8 cellular contexts compared by ENCODE assay signal in genomic region chr10:100913470-100913865, GRCh38. TPM values are rescaled to one million over a fixed set of nuclear protein-coding genes. Genes with fewer than 3 reads are reported as not detected.
DNase-seq lines count a peak whose midpoint lies in the region; TF ChIP-seq lines count a peak whose summit lies in the region.

No MANE protein-coding gene starts in this region.

- no peak for TF ChIP-seq POLR2A in esophagus muscularis mucosa (IDR thresholded peaks at IDR 0.05; ENCODE audit: low read depth)
- no peak for TF ChIP-seq POLR2A in prostate gland (IDR thresholded peaks at IDR 0.05)

- TF ChIP-seq CTCF in esophagus muscularis mucosa (IDR thresholded peaks at IDR 0.05) (no peak), prostate gland (IDR thresholded peaks at IDR 0.05) (no peak)

- 7% methylated on average over 10 of the region's 10 CpGs for WGBS in esophagus muscularis mucosa
- 5% methylated on average over 10 of the region's 10 CpGs for WGBS in prostate gland

- H3K27ac ChIP-seq in SJCRH30 (peak overlapping the region; percentile 99), esophagus muscularis mucosa (replicated peaks in 1 of 4) (peak overlapping the region; percentile 92 to 97 (median 96)), prostate gland (peak overlapping the region; percentile 90 to 93)

- peak; percentile 37 for DNase-seq in GF-D8 (lab: John Stamatoyannopoulos, UW)
- DNase-seq in SJCRH30, result no peak
- DNase-seq in esophagus muscularis mucosa (ENCODE audit: extremely low spot score), result no peak
- DNase-seq in prostate gland (ENCODE audit: low spot score), result no peak
- no peak for DNase-seq in DMS114 treated with DMSO at 0.1 percent for 48 hours (lab: John Stamatoyannopoulos, UW; ENCODE audit: unreplicated experiment)
- no peak for DNase-seq in SKM-1 treated with dmso at 0.1 percent for 144 hours (lab: John Stamatoyannopoulos, UW; ENCODE audit: unreplicated experiment)
- no peak for DNase-seq in HK-2 (ENCODE audit: unreplicated experiment)
- no peak for DNase-seq in foreskin melanocyte

- H3K9me3 ChIP-seq in SJCRH30 (replicated peaks) (no peaks in the 10 kb centered on the region), esophagus muscularis mucosa (no peaks in the 10 kb centered on the region), prostate gland (no peaks in the 10 kb centered on the region)

- peaks cover 55% of the 10 kb centered on the region for H3K36me3 ChIP-seq in SJCRH30
- peaks cover 11 to 26% (median 21%) of the 10 kb centered on the region in 4 donors for H3K36me3 ChIP-seq in esophagus muscularis mucosa
- no peaks in the 10 kb centered on the region for H3K36me3 ChIP-seq in prostate gland

- intact Hi-C loops in esophagus muscularis mucosa (cut with DNase I), result loop anchor here (5.0 kb wide), 1 partner anchor 376 kb away; the partner anchor contains the start of gene HIF1AN
- intact Hi-C loops in prostate gland (cut with DNase I), result loop anchor here (5.0 kb wide), 1 partner anchor 541 kb away; no protein-coding TSS in a partner anchor

- TF ChIP-seq EP300 in esophagus muscularis mucosa (IDR thresholded peaks at IDR 0.05), result no peak

- H3K4me3 ChIP-seq in SJCRH30 (peak overlapping the region; percentile 92), esophagus muscularis mucosa (peak overlapping the region; percentile 80 to 100 (median 94)), prostate gland (peak overlapping the region; percentile 94 to 100)

- H3K4me1 ChIP-seq in SJCRH30 (peaks cover 57% of the 10 kb centered on the region), esophagus muscularis mucosa (peaks cover 30 to 41% (median 33%) of the 10 kb centered on the region in 4 donors), prostate gland (replicated peaks) (peaks cover 11% of the 10 kb centered on the region)

- no peaks in the 10 kb centered on the region for H3K27me3 ChIP-seq in SJCRH30
- no peaks in the 10 kb centered on the region for H3K27me3 ChIP-seq in esophagus muscularis mucosa
- no peaks in the 10 kb centered on the region for H3K27me3 ChIP-seq in prostate gland (replicated peaks; ENCODE audit: insufficient read depth)

RNA-seq across cellular contexts. Expression of gene SLF2, which starts 0.7 kb away (rescaled TPM):
- total RNA-seq in SJCRH30 (2014; rRNA removed; shearing (Covaris generic)), result 217 and 257 TPM in 2 replicates
- total RNA-seq in esophagus muscularis mucosa (10 to 100 TPM; 19.1 to 34.1 (median 20.8) TPM), prostate gland (10 to 100 TPM; 25.3 to 77.8 TPM)

RNA-seq across cellular contexts. Expression of gene SEMA4G, which starts 55.8 kb away (rescaled TPM):
- 2.5 and 3.0 TPM in 2 replicates for total RNA-seq in SJCRH30 (2014; rRNA removed; shearing (Covaris generic))
- 1 to 10 TPM in 3 of 4 donors, under 1 TPM in 1; 0.66 to 2.5 (median 1.4) TPM for total RNA-seq in esophagus muscularis mucosa
- total RNA-seq in prostate gland, result 10 to 100 TPM; 24.2 to 31.0 TPM
